14 cellular contexts compared by ENCODE assay signal in the genomic region with DNA sequence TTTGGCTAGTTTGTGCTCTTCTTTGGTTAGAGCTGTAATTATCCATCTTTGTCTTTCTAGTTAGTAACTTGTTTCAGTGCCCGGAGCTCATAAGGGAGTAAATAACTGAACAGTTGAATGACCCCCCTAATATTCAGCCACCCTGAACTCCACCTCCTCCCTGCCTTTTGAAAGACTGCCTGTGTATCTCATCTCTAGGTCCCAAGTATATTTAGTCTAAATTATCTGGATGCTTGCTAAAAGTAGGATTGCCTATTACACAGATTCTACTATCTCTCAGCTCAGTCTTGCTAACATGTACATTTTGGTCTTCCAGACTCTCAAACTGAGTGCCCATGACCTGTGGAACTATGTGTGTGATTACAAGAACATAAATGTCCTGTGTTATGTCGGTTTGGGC.
A peak's percentile ranks its signal among the peaks of the same experiment; 100 is the strongest.
DNase-seq lines count a peak whose midpoint lies in the region; ATAC-seq and TF ChIP-seq lines count a peak whose summit lies in the region.
"Had no signal": no experiment of that assay in that cellular context is flagged by ENCODE, and none has a peak within 500 bp of the region (broad histone marks: within the 10 kb centered on the region; RNA-seq: fewer than 3 reads in every experiment).

No MANE protein-coding gene starts in this region.

- DNase-seq in heart left ventricle (no peak), right atrium auricular region (ENCODE audit: low spot score) (no peak), endodermal cell (no peak), neural progenitor cell (ENCODE audit: low spot score) (no peak), head of caudate nucleus (no peak)
- DNase-seq: BE2C; CD4-positive, alpha-beta memory T cell; DMS79; GDM1 had no signal

- TF ChIP-seq POLR2A in heart left ventricle (IDR thresholded peaks at IDR 0.05), result no peak

- H3K4me1 Mint-ChIP-seq in endodermal cell (peaks cover 29% of the 10 kb centered on the region), neural progenitor cell (peaks cover 3% of the 10 kb centered on the region)
- H3K4me1 Mint-ChIP-seq: CD4-positive, alpha-beta memory T cell had no signal

- intact Hi-C loops in heart left ventricle (cut with DNase I), result loop anchor here in 7 of 10 donors (5.0 to 10.0 kb wide), 8 partner anchors 73 to 443 kb away; partner anchors contain the start of gene GJA1 (in 4 of the 7)
- intact Hi-C loops in head of caudate nucleus (cut with DNase I), result no loop called here

- no peaks in the 10 kb centered on the region for H3F3A ChIP-seq in neural progenitor cell (ENCODE audit: low read depth)

- H3K9ac ChIP-seq in endodermal cell (ENCODE audit: extremely low read depth, low read length, poor library complexity, severe bottlenecking) (no peak overlapping the region), neural progenitor cell (no peak overlapping the region)

- H3K36me3 ChIP-seq in heart left ventricle (no peaks in the 10 kb centered on the region), right atrium auricular region (no peaks in the 10 kb centered on the region), endodermal cell (ENCODE audit: control insufficient read depth, insufficient read depth, low read length) (no peaks in the 10 kb centered on the region), neural progenitor cell (no peaks in the 10 kb centered on the region)
- H3K36me3 ChIP-seq: BE2C had no signal

- H3K4me3 ChIP-seq in heart left ventricle (peak overlapping the region in 1 of 12 donors; percentile 16), right atrium auricular region (no peak overlapping the region), endodermal cell (ENCODE audit: low read length) (no peak overlapping the region), neural progenitor cell (no peak overlapping the region)
- H3K4me3 ChIP-seq: A549 had no signal

- H3K27me3 ChIP-seq in heart left ventricle (no peaks in the 10 kb centered on the region), right atrium auricular region (no peaks in the 10 kb centered on the region), endodermal cell (ENCODE audit: control insufficient read depth, insufficient read depth, low read length, poor library complexity, severe bottlenecking) (no peaks in the 10 kb centered on the region), neural progenitor cell (no peaks in the 10 kb centered on the region)
- H3K27me3 ChIP-seq: BE2C had no signal

- H3K79me2 ChIP-seq in neural progenitor cell (ENCODE audit: low read depth), result no peaks in the 10 kb centered on the region

- H3K4me2 ChIP-seq in neural progenitor cell, result no peak overlapping the region
- H3K4me2 ChIP-seq: A549 had no signal

- WGBS in heart left ventricle, 4 donors, result 51 to 65% (median 61%) methylated on average over 2 of the region's 2 CpGs
- WGBS in endodermal cell (ENCODE audit: insufficient coverage in 1 of 2, insufficient read length in 1 of 2), 2 experiments, result 100% methylated on average over 1 of the region's 2 CpGs

- H3K9me3 ChIP-seq in heart left ventricle (no peaks in the 10 kb centered on the region), right atrium auricular region (no peaks in the 10 kb centered on the region), endodermal cell (ENCODE audit: control insufficient read depth, low read length) (no peaks in the 10 kb centered on the region), neural progenitor cell (ENCODE audit: low read depth) (no peaks in the 10 kb centered on the region)
- H3K9me3 ChIP-seq: A549, BE2C had no signal

- no peaks in the 10 kb centered on the region for H4K20me1 ChIP-seq in neural progenitor cell (ENCODE audit: low read depth)

- peak overlapping the region in 4 of 12 donors; percentile 27 to 58 (median 38) for H3K27ac ChIP-seq in heart left ventricle
- peak overlapping the region in 1 of 2 donors; percentile 45 for H3K27ac ChIP-seq in right atrium auricular region
- H3K27ac ChIP-seq in endodermal cell (ENCODE audit: low read depth, low read length), result no peak overlapping the region
- no peak overlapping the region for H3K27ac ChIP-seq in neural progenitor cell
- H3K27ac ChIP-seq: A549, C4-2B, HL-60 had no signal

- H3K4me1 ChIP-seq in heart left ventricle (peaks cover 0 to 23% (median 8%) of the 10 kb centered on the region in 12 donors), right atrium auricular region (peaks cover 0 to 11% of the 10 kb centered on the region in 2 donors), endodermal cell (ENCODE audit: control insufficient read depth, insufficient read depth, low read length) (peaks cover 4% of the 10 kb centered on the region), neural progenitor cell (no peaks in the 10 kb centered on the region)
- H3K4me1 ChIP-seq: A549, BE2C had no signal

- H2AFZ ChIP-seq in neural progenitor cell (replicated peaks), result peak overlapping the region; percentile 46

- H3K36me3 Mint-ChIP-seq in endodermal cell (ENCODE audit: low read depth), result peaks cover 2% of the 10 kb centered on the region
- H3K36me3 Mint-ChIP-seq in neural progenitor cell, result no peaks in the 10 kb centered on the region
- H3K36me3 Mint-ChIP-seq: CD4-positive, alpha-beta memory T cell had no signal

- H3K27ac Mint-ChIP-seq in endodermal cell (peak overlapping the region; percentile 4), neural progenitor cell (no peak overlapping the region)
- H3K27ac Mint-ChIP-seq: CD4-positive, alpha-beta memory T cell had no signal

- TF ChIP-seq CTCF in heart left ventricle (IDR thresholded peaks at IDR 0.05) (no peak), right atrium auricular region (IDR thresholded peaks at IDR 0.05) (no peak), endodermal cell (conservative IDR thresholded peaks at IDR 0.05) (no peak), neural progenitor cell (IDR thresholded peaks at IDR 0.05) (no peak)

- H3K4me3 Mint-ChIP-seq in endodermal cell (no peak overlapping the region), neural progenitor cell (no peak overlapping the region)
- H3K4me3 Mint-ChIP-seq: CD4-positive, alpha-beta memory T cell had no signal

- H3K27me3 Mint-ChIP-seq in endodermal cell (ENCODE audit: insufficient read depth) (no peaks in the 10 kb centered on the region), neural progenitor cell (ENCODE audit: insufficient read depth, low read depth) (no peaks in the 10 kb centered on the region)
- H3K27me3 Mint-ChIP-seq: CD4-positive, alpha-beta memory T cell had no signal

- H3K9me3 Mint-ChIP-seq in endodermal cell (peaks cover 3% of the 10 kb centered on the region), neural progenitor cell (no peaks in the 10 kb centered on the region)

- peak; percentile 11 to 51 (median 42) for ATAC-seq in heart left ventricle
- ATAC-seq in GM21515 (IDR thresholded peaks at IDR 0.05; ENCODE audit: unreplicated experiment), result no peak
- ATAC-seq: A549, HCT116 had no signal
